In genomic region chr19:38686530-38686888, GRCh38 we compare ENCODE assay signal across 8 cellular contexts. TPM values are rescaled to one million over a fixed set of nuclear protein-coding genes. Genes with fewer than 3 reads are reported as not detected.
DNase-seq lines count a peak whose midpoint lies in the region; ATAC-seq and TF ChIP-seq lines count a peak whose summit lies in the region.

No MANE protein-coding gene starts in this region.

- H3K27me3 ChIP-seq in A673 (replicated peaks; ENCODE audit: insufficient read depth, low read depth, low read length, poor library complexity) (no peaks in the 10 kb centered on the region), lung (ENCODE audit: control insufficient read depth, insufficient read depth) (no peaks in the 10 kb centered on the region), vagina (no peaks in the 10 kb centered on the region)

- WGBS in lung, 2 donors = 44 to 59% methylated on average over 5 of the region's 5 CpGs

- POLR2A ChIA-PET in A673 (lab: Charles Lee; ENCODE audit: low non-redundant PET) = no interaction called here

- peak overlapping the region; percentile 84 for H3K27ac ChIP-seq in A673 (ENCODE audit: low read depth, low read length, poor library complexity, severe bottlenecking)
- H3K27ac ChIP-seq in lung (ENCODE audit: low read depth in 1 of 2, low read length in 1 of 2) = peak overlapping the region; percentile 88 to 95
- peak overlapping the region; percentile 98 for H3K27ac ChIP-seq in vagina

- no peak overlapping the region for H3K4me3 ChIP-seq in A673 (ENCODE audit: low read depth, low read length, poor library complexity, severe bottlenecking)
- no peak overlapping the region for H3K4me3 ChIP-seq in lung
- H3K4me3 ChIP-seq in vagina = no peak overlapping the region

- H3K4me1 ChIP-seq in A673 (ENCODE audit: insufficient read depth, low read length, poor library complexity, severe bottlenecking) (peaks cover 37% of the 10 kb centered on the region), lung (ENCODE audit: control insufficient read depth in 2 of 2, insufficient read depth in 2 of 2, low read length in 2 of 2) (peaks cover 43 to 48% of the 10 kb centered on the region in 2 donors), vagina (peaks cover 83% of the 10 kb centered on the region)

- TF ChIP-seq POLR2A in vagina (IDR thresholded peaks at IDR 0.05) = no peak

- TF ChIP-seq CTCF in A673 (conservative IDR thresholded peaks at IDR 0.05; ENCODE audit: low read depth, low read length) = no peak
- no peak for TF ChIP-seq CTCF in lung (IDR thresholded peaks at IDR 0.05; ENCODE audit: control extremely low read depth, extremely low read depth)
- no peak for TF ChIP-seq CTCF in vagina (IDR thresholded peaks at IDR 0.05)

- DNase-seq in A673 (ENCODE audit: low spot score) = no peak
- DNase-seq in activated gamma-delta T cell (lab: John Stamatoyannopoulos, UW) = peak; percentile 27
- no peak for DNase-seq in lung (ENCODE audit: low spot score)
- no peak for DNase-seq in vagina (ENCODE audit: extremely low spot score in 2 of 2)
- DNase-seq in dermis blood vessel endothelial cell = no peak
- DNase-seq in left colon = no peak

- CTCF ChIA-PET in A673 (lab: Charles Lee) = no interaction called here

- H3K36me3 ChIP-seq in A673 (ENCODE audit: insufficient read depth, low read length, poor library complexity, severe bottlenecking) (no peaks in the 10 kb centered on the region), lung (ENCODE audit: control insufficient read depth in 2 of 2, insufficient read depth in 2 of 2, low read length in 2 of 2) (peaks cover 0 to 2% of the 10 kb centered on the region in 2 donors), vagina (no peaks in the 10 kb centered on the region)

- no TSS peak for BruUV-seq in A673 (replicated peaks; lab: Mats Ljungman, UMichigan)

- peak; percentile 66 for ATAC-seq in HG02610 (IDR thresholded peaks at IDR 0.05; ENCODE audit: unreplicated experiment)
- ATAC-seq in lung (ENCODE audit: insufficient read depth, low FRiP score) = no peak
- no peak for ATAC-seq in left colon
- no peak for ATAC-seq in HG02970 (IDR thresholded peaks at IDR 0.05; ENCODE audit: low FRiP score, unreplicated experiment)

- H3K9me3 ChIP-seq in A673 (ENCODE audit: low read depth, low read length, poor library complexity, severe bottlenecking) (no peaks in the 10 kb centered on the region), lung (ENCODE audit: control insufficient read depth in 2 of 2, insufficient read depth in 1 of 2, low read length in 1 of 2) (no peaks in the 10 kb centered on the region), vagina (no peaks in the 10 kb centered on the region)

- intact Hi-C loops in A673 (cut with micrococcal nuclease; ENCODE audit: unreplicated experiment) = no loop called here
- intact Hi-C loops in vagina (cut with DNase I) = no loop called here
- intact Hi-C loops in left colon (cut with DNase I, micrococcal nuclease) = no loop called here

RNA-seq across cellular contexts. Expression of gene ACTN4, which starts 39.1 kb away (rescaled TPM):
- total RNA-seq in A673 (2021) (370 and 397 TPM in 2 replicates), lung (100 to 1,000 TPM; 339 to 552 TPM), vagina (513 TPM), dermis blood vessel endothelial cell (315 and 728 TPM in 2 replicates), left colon (1,000 to 10,000 TPM in 1 of 2 donors, 100 to 1,000 TPM in 1; 971 to 1,150 TPM)
- 100 to 1,000 TPM; 229 to 394 TPM for polyA plus RNA-seq in lung

RNA-seq across cellular contexts. Expression of gene CAPN12, which starts 57.8 kb away (rescaled TPM):
- 0.69 and 0.96 TPM in 2 replicates for total RNA-seq in A673 (2021)
- total RNA-seq in lung = 1 to 10 TPM; 2.0 to 7.1 TPM
- polyA plus RNA-seq in lung = 10 to 100 TPM in 1 of 2 donors, 1 to 10 TPM in 1; 4.9 to 17.8 TPM
- 9.6 TPM for total RNA-seq in vagina
- total RNA-seq in dermis blood vessel endothelial cell = 0.05 TPM in 1 of 2 replicates, not detected in the other
- total RNA-seq in left colon = 10 to 100 TPM; 10.1 to 10.2 TPM
